In genomic region chr17:39210093-39210434, GRCh38 we compare ENCODE assay signal across 8 cellular contexts. TPM values are rescaled to one million over a fixed set of nuclear protein-coding genes. Genes with fewer than 3 reads are reported as not detected.
DNase-seq lines count a peak whose midpoint lies in the region; ATAC-seq, FAIRE-seq and TF ChIP-seq lines count a peak whose summit lies in the region.

No MANE protein-coding gene starts in this region.

- ATAC-seq in Right ventricle myocardium inferior (no peak), HG03469 (IDR thresholded peaks at IDR 0.05; ENCODE audit: unreplicated experiment) (no peak), HG03135 (IDR thresholded peaks at IDR 0.05; ENCODE audit: unreplicated experiment) (no peak)
- ATAC-seq in natural killer cell treated with Interleukin-12 subunit alpha and Interleukin-12 subunit beta and Interleukin-15 and Interleukin-18, amount 100 ng/mL, for 72 hours = no peak

- peaks cover 3% of the 10 kb centered on the region for H3K36me3 ChIP-seq in left ventricle myocardium inferior
- peaks cover under 1 to 2% of the 10 kb centered on the region in 2 donors for H3K36me3 ChIP-seq in mucosa of rectum (ENCODE audit: control insufficient read depth in 2 of 2, insufficient read depth in 2 of 2, low read length in 2 of 2)

- H3K27me3 Mint-ChIP-seq in chondrocyte (ENCODE audit: low read depth) = no peaks in the 10 kb centered on the region
- H3K27me3 Mint-ChIP-seq in natural killer cell treated with Interleukin-12 subunit alpha and Interleukin-12 subunit beta and Interleukin-15 and Interleukin-18, amount 100 ng/mL, for 72 hours = no peaks in the 10 kb centered on the region

- peaks cover 22% of the 10 kb centered on the region for H3K27me3 ChIP-seq in left ventricle myocardium inferior (ENCODE audit: low read depth)
- H3K27me3 ChIP-seq in mucosa of rectum (ENCODE audit: control insufficient read depth in 2 of 2, insufficient read depth in 2 of 2, low read length in 2 of 2) = peaks cover 0 to 2% of the 10 kb centered on the region in 2 donors

- no peaks in the 10 kb centered on the region for H3K36me3 Mint-ChIP-seq in chondrocyte (ENCODE audit: low read depth)
- H3K36me3 Mint-ChIP-seq in natural killer cell treated with Interleukin-12 subunit alpha and Interleukin-12 subunit beta and Interleukin-15 and Interleukin-18, amount 100 ng/mL, for 72 hours = peaks cover under 1% of the 10 kb centered on the region

- H3K4me1 ChIP-seq in left ventricle myocardium inferior = peaks cover 38% of the 10 kb centered on the region
- peaks cover 11 to 15% of the 10 kb centered on the region in 2 donors for H3K4me1 ChIP-seq in mucosa of rectum (ENCODE audit: control insufficient read depth in 2 of 2, insufficient read depth in 2 of 2, low read length in 2 of 2)

- H3K9me3 ChIP-seq in left ventricle myocardium inferior (replicated peaks) (no peaks in the 10 kb centered on the region), mucosa of rectum (ENCODE audit: control insufficient read depth in 2 of 2, low read length in 2 of 2) (no peaks in the 10 kb centered on the region)

- intact Hi-C loops in left ventricle myocardium inferior (cut with micrococcal nuclease) (no loop called here), Right ventricle myocardium inferior (cut with DNase I) (no loop called here)

- H3K4me3 Mint-ChIP-seq in chondrocyte (ENCODE audit: unreplicated experiment) = peak overlapping the region; percentile 24
- H3K4me3 Mint-ChIP-seq in natural killer cell treated with Interleukin-12 subunit alpha and Interleukin-12 subunit beta and Interleukin-15 and Interleukin-18, amount 100 ng/mL, for 72 hours = no peak overlapping the region

- H3K27ac ChIP-seq in left ventricle myocardium inferior (replicated peaks) (peak overlapping the region; percentile 50), mucosa of rectum (ENCODE audit: low read depth in 2 of 2, low read length in 2 of 2) (no peak overlapping the region)

- H3K27ac Mint-ChIP-seq in chondrocyte (ENCODE audit: unreplicated experiment) = no peak overlapping the region
- H3K27ac Mint-ChIP-seq in natural killer cell treated with Interleukin-12 subunit alpha and Interleukin-12 subunit beta and Interleukin-15 and Interleukin-18, amount 100 ng/mL, for 72 hours = no peak overlapping the region

- H3K4me3 ChIP-seq in left ventricle myocardium inferior = peak overlapping the region; percentile 66
- H3K4me3 ChIP-seq in mucosa of rectum (ENCODE audit: low read length in 2 of 2) = peak overlapping the region; percentile 31 to 33

- H3K9ac ChIP-seq in mucosa of rectum (ENCODE audit: low read depth in 1 of 2, low read length in 2 of 2) = peak overlapping the region in 1 of 2 donors; percentile 47

- peaks cover 24% of the 10 kb centered on the region for H3K4me1 Mint-ChIP-seq in chondrocyte (ENCODE audit: low read depth)
- no peaks in the 10 kb centered on the region for H3K4me1 Mint-ChIP-seq in natural killer cell treated with Interleukin-12 subunit alpha and Interleukin-12 subunit beta and Interleukin-15 and Interleukin-18, amount 100 ng/mL, for 72 hours (ENCODE audit: low read depth in 2 of 2)

- DNase-seq in left ventricle myocardium inferior (no peak), Right ventricle myocardium inferior (ENCODE audit: missing footprints) (no peak), chondrocyte (ENCODE audit: low spot score) (no peak), urothelium cell line (ENCODE audit: low spot score) (no peak)
- DNase-seq in natural killer cell treated with Interleukin-12 subunit alpha and Interleukin-12 subunit beta and Interleukin-15 and Interleukin-18, amount 100 ng/mL, for 72 hours (ENCODE audit: low spot score) = no peak

- TF ChIP-seq CTCF in left ventricle myocardium inferior (IDR thresholded peaks at IDR 0.05; ENCODE audit: borderline replicate concordance) = no peak
- no peak for TF ChIP-seq CTCF in chondrocyte (IDR thresholded peaks at IDR 0.05)

- H3K9me3 Mint-ChIP-seq in chondrocyte (ENCODE audit: low read depth) = no peaks in the 10 kb centered on the region
- no peaks in the 10 kb centered on the region for H3K9me3 Mint-ChIP-seq in natural killer cell treated with Interleukin-12 subunit alpha and Interleukin-12 subunit beta and Interleukin-15 and Interleukin-18, amount 100 ng/mL, for 72 hours

- no peak for FAIRE-seq in urothelium cell line (lab: Jason Lieb, UNC)

RNA-seq across cellular contexts. Expression of gene RPL19, which starts 10.0 kb away (rescaled TPM):
- total RNA-seq in left ventricle myocardium inferior = 944 TPM
- total RNA-seq in Right ventricle myocardium inferior = 1,018 TPM
- 1,031 to 1,318 TPM (median 1,035 TPM) in 3 replicates for total RNA-seq in chondrocyte
- 1,000 to 10,000 TPM; 1,326 to 1,683 TPM for total RNA-seq in natural killer cell treated with Interleukin-12 subunit alpha and Interleukin-12 subunit beta and Interleukin-15 and Interleukin-18, amount 100 ng/mL, for 72 hours

RNA-seq across cellular contexts. Expression of gene CACNB1, which starts 12.6 kb away (rescaled TPM):
- total RNA-seq in left ventricle myocardium inferior (3.7 TPM), Right ventricle myocardium inferior (7.4 TPM), chondrocyte (22.6 to 25.5 TPM (median 24.1 TPM) in 3 replicates)
- 10 to 100 TPM; 18.8 to 49.9 TPM for total RNA-seq in natural killer cell treated with Interleukin-12 subunit alpha and Interleukin-12 subunit beta and Interleukin-15 and Interleukin-18, amount 100 ng/mL, for 72 hours

RNA-seq across cellular contexts. Expression of gene STAC2, which starts 15.7 kb away (rescaled TPM):
- total RNA-seq in left ventricle myocardium inferior = 0.36 TPM
- total RNA-seq in Right ventricle myocardium inferior = 2.9 TPM
- 0.35 to 1.1 TPM (median 0.44 TPM) in 3 replicates for total RNA-seq in chondrocyte
- under 1 TPM in 1 of 2 donors, not detected in 1; 0.12 TPM for total RNA-seq in natural killer cell treated with Interleukin-12 subunit alpha and Interleukin-12 subunit beta and Interleukin-15 and Interleukin-18, amount 100 ng/mL, for 72 hours

RNA-seq across cellular contexts. Expression of gene ARL5C, which starts 44.1 kb away (rescaled TPM):
- total RNA-seq in left ventricle myocardium inferior = not detected
- total RNA-seq in Right ventricle myocardium inferior = not detected
- 0.25 TPM in 1 of 3 replicates, not detected in the others for total RNA-seq in chondrocyte
- not detected for total RNA-seq in natural killer cell treated with Interleukin-12 subunit alpha and Interleukin-12 subunit beta and Interleukin-15 and Interleukin-18, amount 100 ng/mL, for 72 hours

RNA-seq across cellular contexts. Expression of gene PLXDC1, which starts 58.6 kb away (rescaled TPM):
- total RNA-seq in left ventricle myocardium inferior = 12.2 TPM
- total RNA-seq in Right ventricle myocardium inferior = 19.3 TPM
- total RNA-seq in chondrocyte = 11.1 to 40.5 TPM (median 37.4 TPM) in 3 replicates
- total RNA-seq in natural killer cell treated with Interleukin-12 subunit alpha and Interleukin-12 subunit beta and Interleukin-15 and Interleukin-18, amount 100 ng/mL, for 72 hours = under 1 TPM in 1 of 2 donors, not detected in 1; 0.43 TPM
